Comparison of ENCODE assay signal across 21 cellular contexts in genomic region chr7:119090851-119091250, GRCh38.
A peak's percentile ranks its signal among the peaks of the same experiment; 100 is the strongest.
DNase-seq lines count a peak whose midpoint lies in the region; ATAC-seq and TF ChIP-seq lines count a peak whose summit lies in the region.
"Had no signal": no experiment of that assay in that cellular context is flagged by ENCODE, and none has a peak within 500 bp of the region (broad histone marks: within the 10 kb centered on the region; RNA-seq: fewer than 3 reads in every experiment).

No MANE protein-coding gene starts in this region.

- H3K9me2 ChIP-seq in HCT116 (ENCODE audit: insufficient read depth), result no peaks in the 10 kb centered on the region; the same call in 1 of the 2 replicates
- H3K9me2 ChIP-seq in GM23248 (ENCODE audit: insufficient read depth), result no peaks in the 10 kb centered on the region

- no peak overlapping the region for H3K4me3 ChIP-seq in HCT116 (replicated peaks in 1 of 2; ENCODE audit: low read depth in 1 of 2, low read length in 2 of 2)
- H3K4me3 ChIP-seq in astrocyte of the spinal cord (ENCODE audit: low read depth, low read length), result no peak overlapping the region
- H3K4me3 ChIP-seq in fibroblast of mammary gland (ENCODE audit: control insufficient read depth, low read depth, low read length), result no peak overlapping the region
- no peak overlapping the region for H3K4me3 ChIP-seq in mesendoderm (ENCODE audit: low read length)
- H3K4me3 ChIP-seq in GM23248, result no peak overlapping the region
- H3K4me3 ChIP-seq: A549, BLaER1, SJCRH30 had no signal

- H3F3A ChIP-seq in GM23248 (ENCODE audit: insufficient read depth), result no peaks in the 10 kb centered on the region

- H2AFZ ChIP-seq in HCT116 (ENCODE audit: low read depth, low read length, poor library complexity, severe bottlenecking) (no peak overlapping the region), GM23248 (no peak overlapping the region)

- no peak overlapping the region for H3K56ac ChIP-seq in mesendoderm (ENCODE audit: low read length)

- no peak for TF ChIP-seq POLR2A in HCT116 (IDR thresholded peaks at IDR 0.05; ENCODE audit: borderline replicate concordance, extremely low read depth, insufficient read depth, insufficient read length)

- H2BK120ac ChIP-seq in mesendoderm (ENCODE audit: low read depth, low read length), result no peak overlapping the region

- H3K4me2 ChIP-seq in HCT116 (ENCODE audit: low read length) (no peak overlapping the region), mesendoderm (ENCODE audit: low read length) (no peak overlapping the region), GM23248 (ENCODE audit: unreplicated experiment) (no peak overlapping the region)
- H3K4me2 ChIP-seq: A549, BLaER1 had no signal

- no peaks in the 10 kb centered on the region for H3K79me1 ChIP-seq in mesendoderm (ENCODE audit: low read length)

- POLR2A ChIA-PET in HCT116 (lab: Charles Lee), result no interaction called here

- H3K23ac ChIP-seq in mesendoderm (ENCODE audit: low read length), result no peak overlapping the region

- H3K4me1 ChIP-seq in HCT116 (ENCODE audit: control insufficient read depth in 1 of 2, insufficient read depth in 2 of 2, low read length in 2 of 2), result no peaks in the 10 kb centered on the region
- H3K4me1 ChIP-seq in mesendoderm (ENCODE audit: control insufficient read depth, low read depth, low read length), result no peaks in the 10 kb centered on the region
- no peaks in the 10 kb centered on the region for H3K4me1 ChIP-seq in GM23248 (ENCODE audit: insufficient read depth)
- H3K4me1 ChIP-seq: A549, BLaER1, SJCRH30 had no signal

- TF ChIP-seq RAD21 in HCT116 (IDR thresholded peaks at IDR 0.05; ENCODE audit: low read depth), result no peak

- no peak overlapping the region for H3K9ac ChIP-seq in HCT116 (ENCODE audit: low read length)
- no peak overlapping the region for H3K9ac ChIP-seq in mesendoderm (ENCODE audit: low read length)
- H3K9ac ChIP-seq in GM23248, result no peak overlapping the region
- H3K9ac ChIP-seq: BLaER1 had no signal

- H3K9me3 ChIP-seq in HCT116 (ENCODE audit: control insufficient read depth in 1 of 2, insufficient read depth in 1 of 2, low read depth in 1 of 2, low read length in 2 of 2), result no peaks in the 10 kb centered on the region
- no peaks in the 10 kb centered on the region for H3K9me3 ChIP-seq in GM23248 (ENCODE audit: low read depth)
- H3K9me3 ChIP-seq: A549, SJCRH30 had no signal

- H4K8ac ChIP-seq in mesendoderm (ENCODE audit: low read depth, low read length), result no peak overlapping the region

- ATAC-seq in HCT116 (no peak; the same call in 1 of the 2 replicates), GM21825 (IDR thresholded peaks at IDR 0.05; ENCODE audit: unreplicated experiment) (no peak)
- ATAC-seq: A549, PC-3 had no signal

- H3K27ac ChIP-seq in HCT116 (ENCODE audit: low read depth, low read length), result no peak overlapping the region
- H3K27ac ChIP-seq in mesendoderm (ENCODE audit: low read depth, low read length), result no peak overlapping the region
- no peak overlapping the region for H3K27ac ChIP-seq in GM23248
- H3K27ac ChIP-seq: A549, BLaER1, RWPE1, SJCRH30 had no signal

- H3K18ac ChIP-seq in mesendoderm (ENCODE audit: low read length), result no peak overlapping the region

- no peaks in the 10 kb centered on the region for H4K20me1 ChIP-seq in HCT116 (ENCODE audit: insufficient read depth)
- no peaks in the 10 kb centered on the region for H4K20me1 ChIP-seq in GM23248 (ENCODE audit: insufficient read depth)
- H4K20me1 ChIP-seq: BLaER1 had no signal

- H3K79me2 ChIP-seq in HCT116 (ENCODE audit: insufficient read depth, low read length) (no peaks in the 10 kb centered on the region), mesendoderm (ENCODE audit: control insufficient read depth, insufficient read depth, low read length) (no peaks in the 10 kb centered on the region), GM23248 (ENCODE audit: insufficient read depth) (no peaks in the 10 kb centered on the region)

- in situ Hi-C loops in astrocyte of the spinal cord (cut with HindIII; ENCODE audit: low sequenced_read_pairs) (no loop called here), GM23248 (cut with MboI) (no loop called here)

- CTCF ChIA-PET in HCT116 (lab: Charles Lee), result no interaction called here

- H2BK15ac ChIP-seq in mesendoderm (replicated peaks; ENCODE audit: low read depth), result no peak overlapping the region

- DNase-seq in HCT116 (ENCODE audit: low read depth, low spot score) (peak; percentile 7), astrocyte of the spinal cord (ENCODE audit: low read depth, low spot score) (peak; percentile 4), fibroblast of mammary gland (ENCODE audit: low read depth) (peak; percentile 0), mesendoderm (peak; percentile 45), AG08396 (ENCODE audit: low spot score) (no peak), GM10266 (ENCODE audit: extremely low spot score) (no peak), GM23248 (no peak)
- DNase-seq: CD4-positive, alpha-beta memory T cell; DMS53; HFFc6; KG1; MV-4-11; NCI-H187; NCI-H345; NCI-H524 treated with DMSO at 0.1 percent for 48 hours; PC-3; SJCRH30 had no signal

- RAD21 ChIA-PET in HCT116 (lab: Charles Lee; ENCODE audit: low non-redundant PET in 1 of 2, low total read pairs in 2 of 2, uncharacterized antibody in 2 of 2, unreplicated experiment in 2 of 2), result no interaction called here

- H2BK5ac ChIP-seq in mesendoderm (ENCODE audit: low read length), result no peak overlapping the region

- BruUV-seq in HCT116 (replicated peaks; lab: Mats Ljungman, UMichigan), result no TSS peak

- TF ChIP-seq CTCF in HCT116 (IDR thresholded peaks at IDR 0.05 in 2 of 3, conservative IDR thresholded peaks at IDR 0.05 in 1 of 3; ENCODE audit: borderline replicate concordance in 1 of 3, insufficient read depth in 1 of 3, low read depth in 2 of 3, low read length in 2 of 3) (no peak), astrocyte of the spinal cord (IDR thresholded peaks at IDR 0.05; ENCODE audit: low read depth, low read length) (no peak), fibroblast of mammary gland (conservative IDR thresholded peaks at IDR 0.05; ENCODE audit: control insufficient read depth, insufficient read depth, low read depth, low read length) (no peak), GM10266 (IDR thresholded peaks at IDR 0.05; ENCODE audit: control insufficient read depth, insufficient read depth, low read depth, missing control alignments) (no peak)

- H3K27me3 ChIP-seq in HCT116 (ENCODE audit: insufficient read depth, low read length) (no peaks in the 10 kb centered on the region), mesendoderm (ENCODE audit: insufficient read depth, low read length, poor library complexity) (no peaks in the 10 kb centered on the region), GM23248 (replicated peaks; ENCODE audit: insufficient read depth) (no peaks in the 10 kb centered on the region)
- H3K27me3 ChIP-seq: BLaER1, SJCRH30 had no signal

- no peak overlapping the region for H2AK5ac ChIP-seq in mesendoderm (ENCODE audit: low read length)

- H3K4ac ChIP-seq in mesendoderm (ENCODE audit: low read depth, low read length), result no peak overlapping the region

- intact Hi-C loops in HCT116 (cut with micrococcal nuclease), result no loop called here

- H3K36me3 ChIP-seq in HCT116 (ENCODE audit: control insufficient read depth in 1 of 2, insufficient read depth in 2 of 2, low read length in 2 of 2), result no peaks in the 10 kb centered on the region
- H3K36me3 ChIP-seq in mesendoderm (ENCODE audit: control insufficient read depth, insufficient read depth, low read length), result no peaks in the 10 kb centered on the region
- no peaks in the 10 kb centered on the region for H3K36me3 ChIP-seq in GM23248 (ENCODE audit: low read depth)
- H3K36me3 ChIP-seq: BLaER1, SJCRH30 had no signal

- H4K5ac ChIP-seq in mesendoderm (ENCODE audit: low read length), result no peak overlapping the region

TF ChIP-seq in HCT116, 20 proteins besides CTCF, POLR2A, EP300 and RAD21:
- TF ChIP-seq, protein P1, sequence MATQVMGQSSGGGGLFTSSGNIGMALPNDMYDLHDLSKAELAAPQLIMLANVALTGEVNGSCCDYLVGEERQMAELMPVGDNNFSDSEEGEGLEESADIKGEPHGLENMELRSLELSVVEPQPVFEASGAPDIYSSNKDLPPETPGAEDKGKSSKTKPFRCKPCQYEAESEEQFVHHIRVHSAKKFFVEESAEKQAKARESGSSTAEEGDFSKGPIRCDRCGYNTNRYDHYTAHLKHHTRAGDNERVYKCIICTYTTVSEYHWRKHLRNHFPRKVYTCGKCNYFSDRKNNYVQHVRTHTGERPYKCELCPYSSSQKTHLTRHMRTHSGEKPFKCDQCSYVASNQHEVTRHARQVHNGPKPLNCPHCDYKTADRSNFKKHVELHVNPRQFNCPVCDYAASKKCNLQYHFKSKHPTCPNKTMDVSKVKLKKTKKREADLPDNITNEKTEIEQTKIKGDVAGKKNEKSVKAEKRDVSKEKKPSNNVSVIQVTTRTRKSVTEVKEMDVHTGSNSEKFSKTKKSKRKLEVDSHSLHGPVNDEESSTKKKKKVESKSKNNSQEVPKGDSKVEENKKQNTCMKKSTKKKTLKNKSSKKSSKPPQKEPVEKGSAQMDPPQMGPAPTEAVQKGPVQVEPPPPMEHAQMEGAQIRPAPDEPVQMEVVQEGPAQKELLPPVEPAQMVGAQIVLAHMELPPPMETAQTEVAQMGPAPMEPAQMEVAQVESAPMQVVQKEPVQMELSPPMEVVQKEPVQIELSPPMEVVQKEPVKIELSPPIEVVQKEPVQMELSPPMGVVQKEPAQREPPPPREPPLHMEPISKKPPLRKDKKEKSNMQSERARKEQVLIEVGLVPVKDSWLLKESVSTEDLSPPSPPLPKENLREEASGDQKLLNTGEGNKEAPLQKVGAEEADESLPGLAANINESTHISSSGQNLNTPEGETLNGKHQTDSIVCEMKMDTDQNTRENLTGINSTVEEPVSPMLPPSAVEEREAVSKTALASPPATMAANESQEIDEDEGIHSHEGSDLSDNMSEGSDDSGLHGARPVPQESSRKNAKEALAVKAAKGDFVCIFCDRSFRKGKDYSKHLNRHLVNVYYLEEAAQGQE (IDR thresholded peaks at IDR 0.05; ENCODE audit: low read depth), result no peak
- TF ChIP-seq CEBPB (IDR thresholded peaks at IDR 0.05; ENCODE audit: low read depth), result peak; percentile 26; the same call in 1 of the 2 replicates
TF ChIP-seq in HCT116: peak in this region for 1.

Comparison
In these comparisons a context has a peak if more than half of its experiments do, and no peak if none do; other contexts are left out.
1. DNase-seq: peak in HCT116 (single experiment), astrocyte of the spinal cord (single experiment), fibroblast of mammary gland (single experiment) and mesendoderm (single experiment); none in AG08396 (single experiment), GM10266 (single experiment) and GM23248 (single experiment).